8 cellular contexts compared by ENCODE assay signal in the genomic region with DNA sequence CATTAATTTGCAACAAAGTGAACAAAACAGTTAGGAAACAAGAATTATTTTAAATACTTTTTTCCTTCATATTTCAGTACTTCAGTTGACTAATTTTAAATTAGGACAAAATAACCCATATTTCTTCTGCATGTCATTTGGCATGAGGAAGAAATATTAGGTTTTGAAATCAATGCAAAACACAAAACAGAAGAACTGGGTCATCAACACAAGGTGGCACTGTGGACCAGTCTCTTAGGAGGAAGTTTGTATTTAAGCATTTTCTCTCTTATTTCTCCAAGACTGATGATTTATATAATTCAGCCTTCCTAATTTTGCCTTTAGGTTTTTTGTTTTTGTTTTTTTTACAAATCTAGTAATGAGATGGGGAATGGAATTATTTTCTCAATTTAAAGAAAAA.
DNase-seq lines count a peak whose midpoint lies in the region; ATAC-seq and TF ChIP-seq lines count a peak whose summit lies in the region.

No MANE protein-coding gene starts in this region.

- in situ Hi-C loops in GM13977 (cut with MboI; ENCODE audit: low pct_unique_long_range_greater_than_20kb, low sequenced_read_pairs, unreplicated experiment), result loop anchor here (25.0 kb wide), 1 partner anchor 871 kb away; no protein-coding TSS in a partner anchor

- TF ChIP-seq CTCF in GM13977 (IDR thresholded peaks at IDR 0.05; ENCODE audit: extremely low read depth, insufficient read depth, missing control alignments) (peak; percentile 48), WTC11 (IDR thresholded peaks at IDR 0.05) (peak; percentile 39; the same call in 1 of the 2 replicates), lower leg skin (IDR thresholded peaks at IDR 0.05) (no peak)

- H3K9me3 Mint-ChIP-seq in WTC11, result no peaks in the 10 kb centered on the region; the same call in 1 of the 2 replicates

- H3K4me3 ChIP-seq in lower leg skin (ENCODE audit: low read depth, poor library complexity, severe bottlenecking), result no peak overlapping the region

- TF ChIP-seq POLR2A in lower leg skin (IDR thresholded peaks at IDR 0.05), result no peak

- DNase-seq in AG08396 (ENCODE audit: low spot score) (peak; percentile 15), GM13977 (ENCODE audit: low spot score) (peak; percentile 14), LoVo (ENCODE audit: low spot score) (peak; percentile 29), WTC11 (ENCODE audit: low spot score) (peak; percentile 16), kidney glomerular epithelial cell (lab: John Stamatoyannopoulos, UW) (peak; percentile 39), lower leg skin (ENCODE audit: low spot score in 2 of 2) (no peak)
- DNase-seq in stimulated activated CD4-positive, alpha-beta T cell treated with anti-CD3 and anti-CD28 coated beads, Interleukin-4, amount 100 ng/mL, for 1 hour, result no peak

- no peaks in the 10 kb centered on the region for H3K27me3 Mint-ChIP-seq in WTC11 (ENCODE audit: low read depth)

- H3K27ac Mint-ChIP-seq in WTC11, result no peak overlapping the region

- POLR2A ChIA-PET in WTC11 (lab: Charles Lee), result no interaction called here

- H3K36me3 Mint-ChIP-seq in WTC11, result no peaks in the 10 kb centered on the region

- no peak overlapping the region for H3K4me3 Mint-ChIP-seq in WTC11

- ATAC-seq in WTC11, result 0 out of 2 replicates have a peak, but pooled peaks have one; percentile 36
- no peak for ATAC-seq in HG03097 (IDR thresholded peaks at IDR 0.05; ENCODE audit: low FRiP score, unreplicated experiment)

- H3K4me1 Mint-ChIP-seq in WTC11, result peaks cover 19% of the 10 kb centered on the region

- CTCF ChIA-PET in WTC11 (lab: Charles Lee), result interaction anchor here (0.6 to 1.4 kb wide), 2 partner anchors 10 to 1183 kb away, joined by 3 to 5 read pairs; no protein-coding TSS in a partner anchor

- intact Hi-C loops in lower leg skin (cut with DNase I; ENCODE audit: low total_unique reads), result no loop called here

TF ChIP-seq in WTC11, 78 proteins besides CTCF, POLR2A, EP300 and RAD21:
- TF ChIP-seq ETV6 (CRISPR knock-in tag; IDR thresholded peaks at IDR 0.05), result no peak
- no peak for TF ChIP-seq JUN (CRISPR knock-in tag; IDR thresholded peaks at IDR 0.05)
- TF ChIP-seq FOXP1 (CRISPR knock-in tag; IDR thresholded peaks at IDR 0.05; ENCODE audit: borderline replicate concordance), result no peak
- TF ChIP-seq CREB1 (CRISPR knock-in tag; IDR thresholded peaks at IDR 0.05), result no peak
- TF ChIP-seq, protein P1, sequence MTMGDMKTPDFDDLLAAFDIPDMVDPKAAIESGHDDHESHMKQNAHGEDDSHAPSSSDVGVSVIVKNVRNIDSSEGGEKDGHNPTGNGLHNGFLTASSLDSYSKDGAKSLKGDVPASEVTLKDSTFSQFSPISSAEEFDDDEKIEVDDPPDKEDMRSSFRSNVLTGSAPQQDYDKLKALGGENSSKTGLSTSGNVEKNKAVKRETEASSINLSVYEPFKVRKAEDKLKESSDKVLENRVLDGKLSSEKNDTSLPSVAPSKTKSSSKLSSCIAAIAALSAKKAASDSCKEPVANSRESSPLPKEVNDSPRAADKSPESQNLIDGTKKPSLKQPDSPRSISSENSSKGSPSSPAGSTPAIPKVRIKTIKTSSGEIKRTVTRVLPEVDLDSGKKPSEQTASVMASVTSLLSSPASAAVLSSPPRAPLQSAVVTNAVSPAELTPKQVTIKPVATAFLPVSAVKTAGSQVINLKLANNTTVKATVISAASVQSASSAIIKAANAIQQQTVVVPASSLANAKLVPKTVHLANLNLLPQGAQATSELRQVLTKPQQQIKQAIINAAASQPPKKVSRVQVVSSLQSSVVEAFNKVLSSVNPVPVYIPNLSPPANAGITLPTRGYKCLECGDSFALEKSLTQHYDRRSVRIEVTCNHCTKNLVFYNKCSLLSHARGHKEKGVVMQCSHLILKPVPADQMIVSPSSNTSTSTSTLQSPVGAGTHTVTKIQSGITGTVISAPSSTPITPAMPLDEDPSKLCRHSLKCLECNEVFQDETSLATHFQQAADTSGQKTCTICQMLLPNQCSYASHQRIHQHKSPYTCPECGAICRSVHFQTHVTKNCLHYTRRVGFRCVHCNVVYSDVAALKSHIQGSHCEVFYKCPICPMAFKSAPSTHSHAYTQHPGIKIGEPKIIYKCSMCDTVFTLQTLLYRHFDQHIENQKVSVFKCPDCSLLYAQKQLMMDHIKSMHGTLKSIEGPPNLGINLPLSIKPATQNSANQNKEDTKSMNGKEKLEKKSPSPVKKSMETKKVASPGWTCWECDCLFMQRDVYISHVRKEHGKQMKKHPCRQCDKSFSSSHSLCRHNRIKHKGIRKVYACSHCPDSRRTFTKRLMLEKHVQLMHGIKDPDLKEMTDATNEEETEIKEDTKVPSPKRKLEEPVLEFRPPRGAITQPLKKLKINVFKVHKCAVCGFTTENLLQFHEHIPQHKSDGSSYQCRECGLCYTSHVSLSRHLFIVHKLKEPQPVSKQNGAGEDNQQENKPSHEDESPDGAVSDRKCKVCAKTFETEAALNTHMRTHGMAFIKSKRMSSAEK (CRISPR knock-in tag; IDR thresholded peaks at IDR 0.05; ENCODE audit: borderline replicate concordance), result no peak
- TF ChIP-seq, protein P2, sequence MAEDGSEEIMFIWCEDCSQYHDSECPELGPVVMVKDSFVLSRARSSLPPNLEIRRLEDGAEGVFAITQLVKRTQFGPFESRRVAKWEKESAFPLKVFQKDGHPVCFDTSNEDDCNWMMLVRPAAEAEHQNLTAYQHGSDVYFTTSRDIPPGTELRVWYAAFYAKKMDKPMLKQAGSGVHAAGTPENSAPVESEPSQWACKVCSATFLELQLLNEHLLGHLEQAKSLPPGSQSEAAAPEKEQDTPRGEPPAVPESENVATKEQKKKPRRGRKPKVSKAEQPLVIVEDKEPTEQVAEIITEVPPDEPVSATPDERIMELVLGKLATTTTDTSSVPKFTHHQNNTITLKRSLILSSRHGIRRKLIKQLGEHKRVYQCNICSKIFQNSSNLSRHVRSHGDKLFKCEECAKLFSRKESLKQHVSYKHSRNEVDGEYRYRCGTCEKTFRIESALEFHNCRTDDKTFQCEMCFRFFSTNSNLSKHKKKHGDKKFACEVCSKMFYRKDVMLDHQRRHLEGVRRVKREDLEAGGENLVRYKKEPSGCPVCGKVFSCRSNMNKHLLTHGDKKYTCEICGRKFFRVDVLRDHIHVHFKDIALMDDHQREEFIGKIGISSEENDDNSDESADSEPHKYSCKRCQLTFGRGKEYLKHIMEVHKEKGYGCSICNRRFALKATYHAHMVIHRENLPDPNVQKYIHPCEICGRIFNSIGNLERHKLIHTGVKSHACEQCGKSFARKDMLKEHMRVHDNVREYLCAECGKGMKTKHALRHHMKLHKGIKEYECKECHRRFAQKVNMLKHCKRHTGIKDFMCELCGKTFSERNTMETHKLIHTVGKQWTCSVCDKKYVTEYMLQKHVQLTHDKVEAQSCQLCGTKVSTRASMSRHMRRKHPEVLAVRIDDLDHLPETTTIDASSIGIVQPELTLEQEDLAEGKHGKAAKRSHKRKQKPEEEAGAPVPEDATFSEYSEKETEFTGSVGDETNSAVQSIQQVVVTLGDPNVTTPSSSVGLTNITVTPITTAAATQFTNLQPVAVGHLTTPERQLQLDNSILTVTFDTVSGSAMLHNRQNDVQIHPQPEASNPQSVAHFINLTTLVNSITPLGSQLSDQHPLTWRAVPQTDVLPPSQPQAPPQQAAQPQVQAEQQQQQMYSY (CRISPR knock-in tag; IDR thresholded peaks at IDR 0.05), result no peak
- TF ChIP-seq ESRRA (CRISPR knock-in tag; IDR thresholded peaks at IDR 0.05; ENCODE audit: borderline replicate concordance), result no peak
- TF ChIP-seq, protein P3, sequence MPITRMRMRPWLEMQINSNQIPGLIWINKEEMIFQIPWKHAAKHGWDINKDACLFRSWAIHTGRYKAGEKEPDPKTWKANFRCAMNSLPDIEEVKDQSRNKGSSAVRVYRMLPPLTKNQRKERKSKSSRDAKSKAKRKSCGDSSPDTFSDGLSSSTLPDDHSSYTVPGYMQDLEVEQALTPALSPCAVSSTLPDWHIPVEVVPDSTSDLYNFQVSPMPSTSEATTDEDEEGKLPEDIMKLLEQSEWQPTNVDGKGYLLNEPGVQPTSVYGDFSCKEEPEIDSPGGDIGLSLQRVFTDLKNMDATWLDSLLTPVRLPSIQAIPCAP (CRISPR knock-in tag; IDR thresholded peaks at IDR 0.05), result no peak
- TF ChIP-seq ZNF423 (CRISPR knock-in tag; IDR thresholded peaks at IDR 0.05), result no peak
- no peak for TF ChIP-seq GABPB1 (CRISPR knock-in tag; IDR thresholded peaks at IDR 0.05)
- TF ChIP-seq NR2C2 (CRISPR knock-in tag; IDR thresholded peaks at IDR 0.05), result no peak
- no peak for TF ChIP-seq FOXJ3 (CRISPR knock-in tag; IDR thresholded peaks at IDR 0.05; ENCODE audit: borderline replicate concordance)
- TF ChIP-seq MYBL2 (CRISPR knock-in tag; IDR thresholded peaks at IDR 0.05), result no peak
- TF ChIP-seq RELA (CRISPR knock-in tag; IDR thresholded peaks at IDR 0.05; ENCODE audit: borderline replicate concordance), result no peak
- TF ChIP-seq SMAD3 (CRISPR knock-in tag; IDR thresholded peaks at IDR 0.05; ENCODE audit: borderline replicate concordance), result no peak
- no peak for TF ChIP-seq GTF2I (CRISPR knock-in tag; conservative IDR thresholded peaks at IDR 0.05)
- TF ChIP-seq ZNF121 (CRISPR knock-in tag; IDR thresholded peaks at IDR 0.05), result no peak
- TF ChIP-seq, protein P4, sequence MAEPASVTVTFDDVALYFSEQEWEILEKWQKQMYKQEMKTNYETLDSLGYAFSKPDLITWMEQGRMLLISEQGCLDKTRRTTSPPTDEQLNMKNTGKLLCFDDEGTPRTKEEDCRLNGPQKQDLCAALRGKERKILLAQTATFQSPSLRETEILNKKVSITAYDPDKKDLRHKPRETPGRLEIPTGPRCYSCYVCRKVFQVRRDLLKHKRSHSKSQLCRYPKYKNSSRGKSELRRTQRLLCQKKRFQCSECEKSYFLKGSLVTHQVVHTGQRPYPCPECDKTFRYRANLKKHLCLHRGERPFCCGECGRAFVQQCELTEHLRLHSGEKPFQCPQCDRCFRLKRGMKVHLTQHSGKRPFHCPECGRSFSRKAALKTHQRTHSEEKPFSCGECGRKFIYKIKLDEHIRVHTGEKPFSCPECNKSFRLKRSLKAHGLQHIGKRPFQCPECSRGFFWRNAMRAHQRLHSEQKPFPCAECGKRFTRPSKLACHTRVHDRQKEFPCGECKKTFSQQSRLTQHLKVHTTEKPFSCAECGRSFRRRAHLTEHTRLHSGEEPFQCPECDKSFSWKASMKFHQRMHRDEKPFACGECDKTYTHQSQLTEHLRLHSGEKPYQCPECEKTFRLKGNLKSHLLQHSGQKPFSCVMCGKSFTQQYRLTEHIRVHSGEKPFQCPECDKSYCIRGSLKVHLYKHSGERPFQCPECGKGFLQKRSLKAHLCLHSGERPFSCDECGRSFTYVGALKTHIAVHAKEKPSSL (CRISPR knock-in tag; conservative IDR thresholded peaks at IDR 0.05), result no peak
- TF ChIP-seq ZBTB21 (CRISPR knock-in tag; IDR thresholded peaks at IDR 0.05; ENCODE audit: borderline replicate concordance), result no peak
TF ChIP-seq in WTC11: peak in this region for 0.

Comparison
In these comparisons a context has a peak if more than half of its experiments do, and no peak if none do; other contexts are left out.
1. DNase-seq: peak in AG08396 (single experiment), GM13977 (single experiment), LoVo (single experiment), WTC11 (single experiment) and kidney glomerular epithelial cell (single experiment); none in lower leg skin (0 of 2) and stimulated activated CD4-positive, alpha-beta T cell treated with anti-CD3 and anti-CD28 coated beads, Interleukin-4, amount 100 ng/mL, for 1 hour (single experiment).
2. CTCF ChIP-seq: peak in GM13977 (single experiment) and WTC11 (single experiment); none in lower leg skin (0 of 3).